In the genomic region with DNA sequence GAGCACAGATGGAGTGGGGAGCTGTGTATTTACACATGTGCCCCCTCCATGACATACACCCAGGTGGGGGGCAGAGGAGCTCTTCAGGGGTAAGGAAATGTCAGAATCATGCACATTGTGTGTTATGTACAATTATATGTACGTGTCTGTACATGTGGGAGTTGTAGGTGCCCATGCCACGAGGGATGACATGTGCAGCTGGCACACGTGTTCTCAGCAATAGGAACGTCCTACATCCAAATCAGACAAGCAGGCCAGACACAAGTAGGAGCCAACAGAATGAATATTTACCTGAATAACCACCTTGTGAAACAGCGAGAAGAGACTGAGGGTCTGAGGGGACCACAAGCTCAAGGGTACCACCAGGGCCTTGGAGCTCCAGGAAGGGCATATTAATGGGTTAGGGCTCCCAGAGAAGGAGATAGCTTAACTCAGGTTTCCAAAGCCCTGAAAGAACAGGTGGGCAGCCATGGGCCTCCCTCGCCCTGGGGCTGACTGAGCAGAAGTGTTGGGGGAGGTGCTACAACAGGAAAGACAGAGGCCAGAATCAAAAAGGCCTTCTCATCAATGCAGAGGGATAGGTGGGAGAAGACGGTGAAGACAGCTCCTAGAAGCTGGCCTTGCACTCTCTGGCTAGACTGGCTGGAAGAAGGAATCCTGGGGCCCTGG, we compare ENCODE assay signal across 9 cellular contexts. TPM values are rescaled to one million over a fixed set of nuclear protein-coding genes. Genes with fewer than 3 reads are reported as not detected.
DNase-seq lines count a peak whose midpoint lies in the region; ATAC-seq and TF ChIP-seq lines count a peak whose summit lies in the region.
"Had no signal": no experiment of that assay in that cellular context is flagged by ENCODE, and none has a peak within 500 bp of the region (broad histone marks: within the 10 kb centered on the region; RNA-seq: fewer than 3 reads in every experiment).

No MANE protein-coding gene starts in this region.

- peaks cover 31 to 44% (median 35%) of the 10 kb centered on the region in 11 experiments for H3K27me3 ChIP-seq in BLaER1 treated with 17β-estradiol and CSF1 and Interleukin-3, amounts not matched to agents 10 nM and 100 nM
- H3K27me3 ChIP-seq in gastrocnemius medialis: no peaks in the 10 kb centered on the region

- peak; percentile 80 for DNase-seq in NCI-H69 (lab: John Stamatoyannopoulos, UW)
- peak; percentile 75 for DNase-seq in epithelial cell of esophagus (ENCODE audit: low read depth)
- no peak for DNase-seq in gastrocnemius medialis
- DNase-seq in HCEC 1CT: no peak
- DNase-seq in T-helper 9 cell: no peak
- DNase-seq: NCI-H526 treated with DMSO at 0.1 percent for 48 hours had no signal

- no peak overlapping the region for H3K4me3 ChIP-seq in BLaER1 treated with 17β-estradiol and CSF1 and Interleukin-3, amounts not matched to agents 10 nM and 100 nM
- H3K4me3 ChIP-seq in epithelial cell of esophagus (ENCODE audit: low read length): no peak overlapping the region
- H3K4me3 ChIP-seq in gastrocnemius medialis: no peak overlapping the region

- H3K9me3 ChIP-seq in BLaER1 treated with 17β-estradiol and CSF1 and Interleukin-3, amounts not matched to agents 10 nM and 100 nM (replicated peaks in 1 of 11): no peaks in the 10 kb centered on the region
- H3K9me3 ChIP-seq in gastrocnemius medialis: no peaks in the 10 kb centered on the region

- in situ Hi-C loops in gastrocnemius medialis (cut with MboI; ENCODE audit: low sequenced_read_pairs in 4 of 4): no loop called here

- TF ChIP-seq CTCF in epithelial cell of esophagus (IDR thresholded peaks at IDR 0.05; ENCODE audit: insufficient read depth, low read depth, low read length, missing control alignments): no peak
- no peak for TF ChIP-seq CTCF in gastrocnemius medialis (IDR thresholded peaks at IDR 0.05 in 4 of 5, conservative IDR thresholded peaks at IDR 0.05 in 1 of 5)

- peak overlapping the region; percentile 43 to 92 (median 73) for H3K4me2 ChIP-seq in BLaER1 treated with 17β-estradiol and CSF1 and Interleukin-3, amounts not matched to agents 10 nM and 100 nM

- TF ChIP-seq POLR2A in gastrocnemius medialis (IDR thresholded peaks at IDR 0.05): no peak

- peak overlapping the region in 3 of 11 experiments; percentile 10 to 22 (median 21); a peak in 2 of 22 replicates for H3K9ac ChIP-seq in BLaER1 treated with 17β-estradiol and CSF1 and Interleukin-3, amounts not matched to agents 10 nM and 100 nM

- H3K27ac ChIP-seq in BLaER1 treated with 17β-estradiol and CSF1 and Interleukin-3, amounts not matched to agents 10 nM and 100 nM: peak overlapping the region in 5 of 11 experiments; percentile 23 to 58 (median 38); a peak in 5 of 22 replicates
- peak overlapping the region; percentile 58 to 70 (median 66) for H3K27ac ChIP-seq in gastrocnemius medialis

- intact Hi-C loops in gastrocnemius medialis (cut with DNase I; ENCODE audit: low total_unique reads): loop anchor here (2.0 kb wide), 1 partner anchor 14 kb away; no protein-coding TSS in a partner anchor

- H4K20me1 ChIP-seq in BLaER1 treated with 17β-estradiol and CSF1 and Interleukin-3, amounts not matched to agents 10 nM and 100 nM: peaks cover 0 to 5% (median 0%) of the 10 kb centered on the region in 11 experiments; a peak in 1 of 22 replicates

- no peaks in the 10 kb centered on the region for H3K36me3 ChIP-seq in BLaER1 treated with 17β-estradiol and CSF1 and Interleukin-3, amounts not matched to agents 10 nM and 100 nM
- H3K36me3 ChIP-seq in gastrocnemius medialis: no peaks in the 10 kb centered on the region

- H3K4me1 ChIP-seq in BLaER1 treated with 17β-estradiol and CSF1 and Interleukin-3, amounts not matched to agents 10 nM and 100 nM: peaks cover 35 to 55% (median 50%) of the 10 kb centered on the region in 10 experiments
- peaks cover 14 to 36% of the 10 kb centered on the region in 2 donors for H3K4me1 ChIP-seq in gastrocnemius medialis

- ATAC-seq in gastrocnemius medialis (no peak), GM19035 (IDR thresholded peaks at IDR 0.05; ENCODE audit: unreplicated experiment) (no peak), HG03520 (IDR thresholded peaks at IDR 0.05; ENCODE audit: unreplicated experiment) (no peak)

RNA-seq across cellular contexts. Expression of a gene that starts 3.2 kb away (rescaled TPM):
- total RNA-seq in gastrocnemius medialis: 10 to 100 TPM in 1 of 4 donors, 1 to 10 TPM in 3; 4.3 to 11.4 (median 5.3) TPM

RNA-seq across cellular contexts. Expression of a gene that starts 55.9 kb away (rescaled TPM):
- 10 to 100 TPM; 29.5 to 53.1 (median 42.7) TPM for total RNA-seq in gastrocnemius medialis

Comparison
In these comparisons a context has a peak if more than half of its experiments do, and no peak if none do; other contexts are left out.
1. DNase-seq: peak in NCI-H69 (single experiment) and epithelial cell of esophagus (single experiment); none in gastrocnemius medialis (0 of 2), HCEC 1CT (single experiment) and T-helper 9 cell (single experiment).